Comparison of ENCODE assay signal across 24 cellular contexts in genomic region chr4:147485167-147485566, GRCh38. TPM values are rescaled to one million over a fixed set of nuclear protein-coding genes. Genes with fewer than 3 reads are reported as not detected.
DNase-seq lines count a peak whose midpoint lies in the region; ATAC-seq and TF ChIP-seq lines count a peak whose summit lies in the region.
"Had no signal": no experiment of that assay in that cellular context is flagged by ENCODE, and none has a peak within 500 bp of the region (broad histone marks: within the 10 kb centered on the region; RNA-seq: fewer than 3 reads in every experiment).

No MANE protein-coding gene starts in this region.

- H3K4me2 ChIP-seq in hepatocyte (peak overlapping the region; percentile 46), neural progenitor cell (no peak overlapping the region)
- H3K4me2 ChIP-seq: A549; BLaER1 treated with 17β-estradiol and CSF1 and Interleukin-3, amounts not matched to agents 10 nM and 100 nM had no signal

- no peak overlapping the region for H3K9ac ChIP-seq in neural progenitor cell
- H3K9ac ChIP-seq: BLaER1 treated with 17β-estradiol and CSF1 and Interleukin-3, amounts not matched to agents 10 nM and 100 nM; GM23248 had no signal

- intact Hi-C loops in left ventricle myocardium superior (cut with micrococcal nuclease) (no loop called here), posterior cingulate gyrus (cut with DNase I) (no loop called here)

- H3K4me3 Mint-ChIP-seq in osteocyte (ENCODE audit: unreplicated experiment): peak overlapping the region; percentile 4
- no peak overlapping the region for H3K4me3 Mint-ChIP-seq in neural progenitor cell
- H3K4me3 Mint-ChIP-seq: CD14-positive monocyte; CD4-positive, alpha-beta T cell; CD8-positive, alpha-beta memory T cell had no signal

- H3K79me2 ChIP-seq in hepatocyte (peaks cover 75% of the 10 kb centered on the region), neural progenitor cell (ENCODE audit: low read depth) (no peaks in the 10 kb centered on the region)

- TF ChIP-seq CTCF in right atrium auricular region (IDR thresholded peaks at IDR 0.05): no peak
- TF ChIP-seq CTCF in hepatocyte (IDR thresholded peaks at IDR 0.05; ENCODE audit: poor library complexity): no peak
- TF ChIP-seq CTCF in osteocyte (IDR thresholded peaks at IDR 0.05): no peak
- no peak for TF ChIP-seq CTCF in neural progenitor cell (IDR thresholded peaks at IDR 0.05)

- H3F3A ChIP-seq in neural progenitor cell (ENCODE audit: low read depth): no peaks in the 10 kb centered on the region

- H3K27me3 Mint-ChIP-seq in osteocyte (ENCODE audit: unreplicated experiment) (no peaks in the 10 kb centered on the region), neural progenitor cell (ENCODE audit: insufficient read depth, low read depth) (peaks cover 8% of the 10 kb centered on the region)

- H3K9me3 Mint-ChIP-seq in osteocyte (ENCODE audit: unreplicated experiment) (peaks cover 8% of the 10 kb centered on the region), neural progenitor cell (no peaks in the 10 kb centered on the region)
- H3K9me3 Mint-ChIP-seq: CD4-positive, alpha-beta T cell had no signal

- H3K4me1 ChIP-seq in right atrium auricular region: peaks cover 0 to 33% of the 10 kb centered on the region in 2 donors
- peaks cover 22% of the 10 kb centered on the region for H3K4me1 ChIP-seq in hepatocyte (ENCODE audit: insufficient read depth)
- peaks cover 8% of the 10 kb centered on the region for H3K4me1 ChIP-seq in neural progenitor cell
- H3K4me1 ChIP-seq: A549 had no signal

- no peak overlapping the region for H3K4me3 ChIP-seq in right atrium auricular region
- H3K4me3 ChIP-seq in hepatocyte: no peak overlapping the region
- H3K4me3 ChIP-seq in neural progenitor cell: no peak overlapping the region
- H3K4me3 ChIP-seq: A549; BLaER1 treated with 17β-estradiol and CSF1 and Interleukin-3, amounts not matched to agents 10 nM and 100 nM; GM12878; GM23248 had no signal

- no peaks in the 10 kb centered on the region for H3K9me2 ChIP-seq in hepatocyte (replicated peaks; ENCODE audit: insufficient read depth)

- H3K36me3 Mint-ChIP-seq in osteocyte (ENCODE audit: unreplicated experiment): peaks cover 56% of the 10 kb centered on the region
- H3K36me3 Mint-ChIP-seq in neural progenitor cell: no peaks in the 10 kb centered on the region
- H3K36me3 Mint-ChIP-seq: CD14-positive monocyte; CD8-positive, alpha-beta memory T cell had no signal

- no peaks in the 10 kb centered on the region for H3K27me3 ChIP-seq in right atrium auricular region
- H3K27me3 ChIP-seq in hepatocyte: no peaks in the 10 kb centered on the region
- H3K27me3 ChIP-seq in neural progenitor cell: peaks cover 33% of the 10 kb centered on the region
- H3K27me3 ChIP-seq: BE2C had no signal

- ATAC-seq in left ventricle myocardium superior (no peak), HG02588 (IDR thresholded peaks at IDR 0.05; ENCODE audit: unreplicated experiment) (no peak)
- ATAC-seq: A549, GM12878 had no signal

- H2AFZ ChIP-seq in hepatocyte (no peak overlapping the region), neural progenitor cell (replicated peaks) (no peak overlapping the region)
- H2AFZ ChIP-seq: GM23248 had no signal

- H3K27ac Mint-ChIP-seq in osteocyte (ENCODE audit: unreplicated experiment): peak overlapping the region; percentile 16
- H3K27ac Mint-ChIP-seq in neural progenitor cell: no peak overlapping the region
- H3K27ac Mint-ChIP-seq: CD14-positive monocyte; CD4-positive, alpha-beta T cell had no signal

- H3K36me3 ChIP-seq in right atrium auricular region: peaks cover 6% of the 10 kb centered on the region
- no peaks in the 10 kb centered on the region for H3K36me3 ChIP-seq in hepatocyte (replicated peaks; ENCODE audit: insufficient read depth, low read depth)
- no peaks in the 10 kb centered on the region for H3K36me3 ChIP-seq in neural progenitor cell
- H3K36me3 ChIP-seq: BLaER1 treated with 17β-estradiol and CSF1 and Interleukin-3, amounts not matched to agents 10 nM and 100 nM had no signal

- H3K4me1 Mint-ChIP-seq in osteocyte (ENCODE audit: unreplicated experiment): peaks cover 73% of the 10 kb centered on the region
- no peaks in the 10 kb centered on the region for H3K4me1 Mint-ChIP-seq in neural progenitor cell
- H3K4me1 Mint-ChIP-seq: CD14-positive monocyte; CD8-positive, alpha-beta memory T cell had no signal

- H3K27ac ChIP-seq in right atrium auricular region: peak overlapping the region; percentile 19 to 82
- H3K27ac ChIP-seq in hepatocyte: no peak overlapping the region
- no peak overlapping the region for H3K27ac ChIP-seq in neural progenitor cell
- H3K27ac ChIP-seq: A549; BLaER1 treated with 17β-estradiol and CSF1 and Interleukin-3, amounts not matched to agents 10 nM and 100 nM; GM23248 had no signal

- 94% methylated on average over 2 of the region's 2 CpGs for WGBS in hepatocyte (ENCODE audit: low lambda C conversion rate, missing lambda C conversion rate)

- DNase-seq in right atrium auricular region (ENCODE audit: low spot score): no peak
- DNase-seq in left ventricle myocardium superior: no peak
- no peak for DNase-seq in hepatocyte (ENCODE audit: low spot score)
- no peak for DNase-seq in osteocyte (ENCODE audit: extremely low spot score, unreplicated experiment)
- DNase-seq in posterior cingulate gyrus: no peak
- no peak for DNase-seq in neural progenitor cell (ENCODE audit: low spot score)
- DNase-seq: 8988T; ACHN; AML-193; BE2C; CD4-positive, alpha-beta T cell; CD8-positive, alpha-beta memory T cell; DMS 273 treated with DMSO at 0.1 percent for 48 hours; DMS79; EL; GDM1; GM23248; H7; HCEC 1CT had no signal

- H4K20me1 ChIP-seq in hepatocyte (ENCODE audit: insufficient read depth, poor library complexity, severe bottlenecking) (no peaks in the 10 kb centered on the region), neural progenitor cell (ENCODE audit: low read depth) (no peaks in the 10 kb centered on the region)
- H4K20me1 ChIP-seq: BLaER1 treated with 17β-estradiol and CSF1 and Interleukin-3, amounts not matched to agents 10 nM and 100 nM had no signal

- H3K9me3 ChIP-seq in right atrium auricular region (no peaks in the 10 kb centered on the region), hepatocyte (ENCODE audit: low read depth) (no peaks in the 10 kb centered on the region), neural progenitor cell (ENCODE audit: low read depth) (no peaks in the 10 kb centered on the region)
- H3K9me3 ChIP-seq: A549, BE2C had no signal

RNA-seq across cellular contexts. Expression of gene EDNRA, which starts 4.3 kb away (rescaled TPM):
- total RNA-seq in right atrium auricular region (10 to 100 TPM; 64.8 to 72.7 TPM), left ventricle myocardium superior (6.1 TPM), hepatocyte (28.1 and 35.7 TPM in 2 replicates), osteocyte (181 and 195 TPM in 2 replicates), neural progenitor cell (ENCODE audit: low replicate concordance) (2.9 and 3.4 TPM in 2 replicates)
- 12.8 and 19.0 TPM in 2 replicates for polyA plus RNA-seq in hepatocyte
- total RNA-seq: CD4-positive, alpha-beta T cell; CD8-positive, alpha-beta memory T cell had no signal
- polyA plus RNA-seq: CD14-positive monocyte; CD8-positive, alpha-beta memory T cell had no signal

Comparison
In these comparisons a context has a peak if more than half of its experiments do, and no peak if none do; other contexts are left out.
1. H3K27ac ChIP-seq: peak in right atrium auricular region (2 of 2); none in hepatocyte (single experiment) and neural progenitor cell (single experiment).